In the genomic region with DNA sequence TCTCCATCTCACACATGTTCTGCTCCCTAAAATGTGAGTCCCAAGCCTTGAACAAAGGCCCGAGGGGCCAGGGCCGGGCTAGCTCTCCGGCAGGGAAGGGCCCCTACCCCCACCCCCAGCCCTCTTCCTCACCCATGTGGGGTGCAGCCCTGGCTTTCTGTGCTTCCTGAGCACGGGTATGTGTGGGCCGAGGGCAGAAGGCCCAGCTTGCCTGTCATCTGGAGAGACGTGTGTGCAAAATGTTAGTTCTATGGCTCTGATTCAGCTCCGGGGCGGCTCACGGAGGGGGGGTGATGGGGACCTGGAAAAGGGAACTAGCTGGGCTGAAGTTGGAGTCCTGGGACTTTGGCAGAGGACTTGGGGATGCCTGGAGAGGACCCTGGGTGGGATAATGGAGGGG, we compare ENCODE assay signal across 14 cellular contexts.
"Had no signal": no experiment of that assay in that cellular context is flagged by ENCODE, and none has a peak within 500 bp of the region (broad histone marks: within the 10 kb centered on the region; RNA-seq: fewer than 3 reads in every experiment).

No MANE protein-coding gene starts in this region.

- H3K9me3 Mint-ChIP-seq: activated CD4-positive, alpha-beta memory T cell treated with anti-CD3 and anti-CD28 coated beads for 36 hours; activated naive CD8-positive, alpha-beta T cell treated with anti-CD3 and anti-CD28 coated beads for 36 hours; nephron progenitor cell; stimulated activated naive CD8-positive, alpha-beta T cell treated with anti-CD3 and anti-CD28 coated beads, Interleukin-15, Interleukin-2, amounts not matched to agents 100 ng/mL and 50 ng/mL, for 24 hours had no signal

- H3K36me3 ChIP-seq: esophagus squamous epithelium, gastroesophageal sphincter, pancreas had no signal

- H3K27ac ChIP-seq: esophagus squamous epithelium, gastroesophageal sphincter, pancreas, testis had no signal

- H3K4me3 ChIP-seq: esophagus squamous epithelium, gastroesophageal sphincter, pancreas, testis had no signal

- ATAC-seq: gastroesophageal sphincter, pancreas had no signal

- H3K36me3 Mint-ChIP-seq: activated CD4-positive, alpha-beta memory T cell treated with anti-CD3 and anti-CD28 coated beads for 36 hours; activated naive CD8-positive, alpha-beta T cell treated with anti-CD3 and anti-CD28 coated beads for 36 hours; memory B cell had no signal

- FAIRE-seq: colon, pancreas had no signal

- H3K4me1 Mint-ChIP-seq: activated naive CD8-positive, alpha-beta T cell treated with anti-CD3 and anti-CD28 coated beads for 36 hours; memory B cell had no signal

- H3K9me3 ChIP-seq: esophagus squamous epithelium, gastroesophageal sphincter, pancreas, testis had no signal

- H3K4me3 Mint-ChIP-seq: activated CD4-positive, alpha-beta memory T cell treated with anti-CD3 and anti-CD28 coated beads for 36 hours; activated naive CD8-positive, alpha-beta T cell treated with anti-CD3 and anti-CD28 coated beads for 36 hours; nephron progenitor cell; stimulated activated naive CD8-positive, alpha-beta T cell treated with anti-CD3 and anti-CD28 coated beads, Interleukin-15, Interleukin-2, amounts not matched to agents 100 ng/mL and 50 ng/mL, for 24 hours had no signal

- H3K27ac Mint-ChIP-seq: activated CD4-positive, alpha-beta memory T cell treated with anti-CD3 and anti-CD28 coated beads for 36 hours; activated naive CD8-positive, alpha-beta T cell treated with anti-CD3 and anti-CD28 coated beads for 36 hours; memory B cell; nephron progenitor cell; stimulated activated naive CD8-positive, alpha-beta T cell treated with anti-CD3 and anti-CD28 coated beads, Interleukin-15, Interleukin-2, amounts not matched to agents 100 ng/mL and 50 ng/mL, for 24 hours had no signal

- H3K27me3 ChIP-seq: gastroesophageal sphincter, pancreas, testis had no signal

- H3K27me3 Mint-ChIP-seq: activated naive CD8-positive, alpha-beta T cell treated with anti-CD3 and anti-CD28 coated beads for 36 hours had no signal

- H3K4me1 ChIP-seq: esophagus squamous epithelium, pancreas, testis had no signal

- DNase-seq: activated CD4-positive, alpha-beta memory T cell treated with anti-CD3 and anti-CD28 coated beads for 36 hours; activated gamma-delta T cell treated with Interleukin-2 at 50 U/mL for 16 hours; activated naive CD8-positive, alpha-beta T cell treated with anti-CD3 and anti-CD28 coated beads for 36 hours; activated T-cell treated with anti-CD3 and anti-CD28 coated beads, Interleukin-2, amount 50 U/mL, for 48 hours; aorta; esophagus squamous epithelium; nephron progenitor cell; pancreas; stimulated activated CD4-positive, alpha-beta T cell treated with anti-CD3 and anti-CD28 coated beads, Interleukin-4, amount 100 ng/mL, for 24 hours; testis had no signal
